ENCODE assay signal across 19 cellular contexts in the genomic region with DNA sequence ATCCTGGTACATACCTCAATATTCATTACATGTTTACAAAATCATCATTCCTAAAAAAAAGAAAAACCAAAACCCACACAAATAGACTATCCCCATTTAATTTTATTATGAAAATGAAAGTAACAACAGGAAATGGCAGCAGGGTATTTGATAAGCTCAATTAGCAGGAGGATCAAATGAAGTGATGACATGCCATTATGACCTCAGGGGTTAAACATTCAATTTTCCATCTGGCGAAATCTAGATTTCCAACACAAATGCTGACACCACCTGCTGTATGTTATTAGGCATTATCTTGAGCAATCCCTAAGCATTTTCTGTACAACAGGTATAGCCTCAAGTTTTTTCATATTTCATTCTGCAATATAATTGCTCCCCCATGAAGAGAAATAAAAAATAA. TPM values are rescaled to one million over a fixed set of nuclear protein-coding genes. Genes with fewer than 3 reads are reported as not detected.
DNase-seq lines count a peak whose midpoint lies in the region; ATAC-seq and TF ChIP-seq lines count a peak whose summit lies in the region.
"Had no signal": no experiment of that assay in that cellular context is flagged by ENCODE, and none has a peak within 500 bp of the region (broad histone marks: within the 10 kb centered on the region; RNA-seq: fewer than 3 reads in every experiment).

No MANE protein-coding gene starts in this region.

- no peak for DNase-seq in activated T-cell treated with anti-CD3 and anti-CD28 coated beads, Interleukin-2, amount 50 U/mL, for 4 hours
- DNase-seq in activated T-cell treated with anti-CD3 and anti-CD28 coated beads, Interleukin-2, amount 50 U/mL, for 1 hour = no peak
- no peak for DNase-seq in WTC11 (ENCODE audit: low spot score)
- peak in 1 of 9 donors; percentile 20 for DNase-seq in naive thymus-derived CD4-positive, alpha-beta T cell
- no peak for DNase-seq in tibial artery
- no peak for DNase-seq in smooth muscle cell (lab: John Stamatoyannopoulos, UW; ENCODE audit: unreplicated experiment)
- DNase-seq in SW480 (ENCODE audit: low spot score) = no peak
- DNase-seq: activated CD4-positive, alpha-beta T cell treated with anti-CD3 and anti-CD28 coated beads, Interleukin-2, amount 50 U/mL, for 1 hour; DMS79; HFFc6; left colon; NCI-H2081 treated with DMSO at 0.1 percent for 48 hours; posterior cingulate gyrus; T-helper 1 cell; testis had no signal

- H3K9me3 ChIP-seq in HUES6 (ENCODE audit: control insufficient read depth, insufficient read depth, low read depth, low read length) = no peaks in the 10 kb centered on the region
- no peaks in the 10 kb centered on the region for H3K9me3 ChIP-seq in naive thymus-derived CD4-positive, alpha-beta T cell (ENCODE audit: control insufficient read depth in 2 of 3, low read length in 3 of 3)
- H3K9me3 ChIP-seq in tibial artery = no peaks in the 10 kb centered on the region
- no peaks in the 10 kb centered on the region for H3K9me3 ChIP-seq in smooth muscle cell (replicated peaks; ENCODE audit: low read depth)
- H3K9me3 ChIP-seq: testis had no signal

- POLR2A ChIA-PET in WTC11 (lab: Charles Lee) = no interaction called here
- POLR2A ChIA-PET in naive thymus-derived CD4-positive, alpha-beta T cell (lab: Charles Lee) = interaction anchor here (0.7 to 2.3 kb wide), 6 partner anchors 12 to 53 kb away, joined by 3 to 8 read pairs (median 4); no protein-coding TSS in a partner anchor

- peak overlapping the region; percentile 85 for H3K27ac Mint-ChIP-seq in WTC11
- H3K27ac Mint-ChIP-seq in naive thymus-derived CD4-positive, alpha-beta T cell = peak overlapping the region in 7 of 9 donors; percentile 18 to 91 (median 56)
- H3K27ac Mint-ChIP-seq: activated T-helper 2 cell treated with anti-CD3 and anti-CD28 coated beads, Interferon-gamma antibody, Interleukin-2, Interleukin-4, amounts not matched to agents 10 μg/mL and 5 μg/mL and 100 μg/mL, durations not matched to agents 14 hours and 24 hours and 36 hours; HFFc6 had no signal

- intact Hi-C loops in naive thymus-derived CD4-positive, alpha-beta T cell (cut with micrococcal nuclease) = no loop called here
- intact Hi-C loops in tibial artery (cut with DNase I; ENCODE audit: low total_unique reads) = no loop called here

- H3K27me3 ChIP-seq in HUES6 (ENCODE audit: control insufficient read depth, insufficient read depth, low read length) (no peaks in the 10 kb centered on the region), tibial artery (no peaks in the 10 kb centered on the region), smooth muscle cell (ENCODE audit: low read depth) (no peaks in the 10 kb centered on the region)
- H3K27me3 ChIP-seq in naive thymus-derived CD4-positive, alpha-beta T cell (ENCODE audit: control insufficient read depth in 2 of 2, insufficient read depth in 2 of 2, low read length in 2 of 2) = no peaks in the 10 kb centered on the region
- H3K27me3 ChIP-seq: cardiac muscle cell, testis had no signal

- H3F3A ChIP-seq in smooth muscle cell (ENCODE audit: low read depth) = no peaks in the 10 kb centered on the region

- no peaks in the 10 kb centered on the region for H3K27me3 Mint-ChIP-seq in activated T-cell treated with anti-CD3 and anti-CD28 coated beads, Interleukin-2, amount 50 U/mL, for 4 hours (ENCODE audit: low read depth)
- H3K27me3 Mint-ChIP-seq in WTC11 (ENCODE audit: low read depth) = no peaks in the 10 kb centered on the region
- no peaks in the 10 kb centered on the region for H3K27me3 Mint-ChIP-seq in naive thymus-derived CD4-positive, alpha-beta T cell

- no peaks in the 10 kb centered on the region for H4K20me1 ChIP-seq in smooth muscle cell (ENCODE audit: low read depth)

- ATAC-seq in activated T-cell treated with anti-CD3 and anti-CD28 coated beads, Interleukin-2, amount 50 U/mL, for 4 hours = no peak
- ATAC-seq in WTC11 = no peak
- ATAC-seq in naive thymus-derived CD4-positive, alpha-beta T cell = no peak
- ATAC-seq: left colon had no signal

- H3K27ac ChIP-seq in HUES6 (ENCODE audit: low read depth, low read length) (0 out of 2 replicates have a peak overlapping the region, but pooled peaks have one; percentile 65), tibial artery (no peak overlapping the region), smooth muscle cell (ENCODE audit: low read depth) (no peak overlapping the region)
- H3K27ac ChIP-seq in naive thymus-derived CD4-positive, alpha-beta T cell (ENCODE audit: low read depth, low read length) = no peak overlapping the region
- H3K27ac ChIP-seq: cardiac muscle cell, epithelial cell of prostate, testis had no signal

- peaks cover 12% of the 10 kb centered on the region for H3K4me1 Mint-ChIP-seq in activated T-cell treated with anti-CD3 and anti-CD28 coated beads, Interleukin-2, amount 50 U/mL, for 4 hours (ENCODE audit: low read depth)
- H3K4me1 Mint-ChIP-seq in WTC11 = peaks cover 9% of the 10 kb centered on the region
- peaks cover 8 to 35% (median 15%) of the 10 kb centered on the region in 7 donors for H3K4me1 Mint-ChIP-seq in naive thymus-derived CD4-positive, alpha-beta T cell

- WGBS in smooth muscle cell (ENCODE audit: low lambda C conversion rate) = 96% methylated on average over 1 of the region's 1 CpG

- no peaks in the 10 kb centered on the region for H3K9me3 Mint-ChIP-seq in activated T-cell treated with anti-CD3 and anti-CD28 coated beads, Interleukin-2, amount 50 U/mL, for 4 hours
- H3K9me3 Mint-ChIP-seq in WTC11 = peaks cover 3% of the 10 kb centered on the region; the same call in 1 of the 2 replicates
- H3K9me3 Mint-ChIP-seq in naive thymus-derived CD4-positive, alpha-beta T cell = peaks cover 0 to 1% (median 0%) of the 10 kb centered on the region in 11 donors
- H3K9me3 Mint-ChIP-seq: activated T-helper 2 cell treated with anti-CD3 and anti-CD28 coated beads, Interferon-gamma antibody, Interleukin-2, Interleukin-4, amounts not matched to agents 10 μg/mL and 5 μg/mL and 100 μg/mL, durations not matched to agents 14 hours and 24 hours and 36 hours; HFFc6 had no signal

- no peaks in the 10 kb centered on the region for H3K79me2 ChIP-seq in smooth muscle cell (ENCODE audit: low read depth)

- H3K4me2 ChIP-seq in smooth muscle cell = no peak overlapping the region

- H3K36me3 ChIP-seq in HUES6 (ENCODE audit: control insufficient read depth, insufficient read depth, low read length) = peaks cover 6% of the 10 kb centered on the region; the same call in 1 of the 2 replicates
- H3K36me3 ChIP-seq in naive thymus-derived CD4-positive, alpha-beta T cell (ENCODE audit: control insufficient read depth in 2 of 3, insufficient read depth in 3 of 3, low read length in 3 of 3) = peaks cover 0 to 10% (median 0%) of the 10 kb centered on the region in 3 experiments
- H3K36me3 ChIP-seq in tibial artery = peaks cover 0 to 21% (median 11%) of the 10 kb centered on the region in 3 donors
- no peaks in the 10 kb centered on the region for H3K36me3 ChIP-seq in smooth muscle cell (ENCODE audit: low read depth)
- H3K36me3 ChIP-seq: cardiac muscle cell had no signal

- peak overlapping the region; percentile 21 for H3K4me3 Mint-ChIP-seq in activated T-cell treated with anti-CD3 and anti-CD28 coated beads, Interleukin-2, amount 50 U/mL, for 4 hours
- no peak overlapping the region for H3K4me3 Mint-ChIP-seq in WTC11
- H3K4me3 Mint-ChIP-seq in naive thymus-derived CD4-positive, alpha-beta T cell = peak overlapping the region in 9 of 10 donors; percentile 21 to 72 (median 64)
- H3K4me3 Mint-ChIP-seq: HFFc6 had no signal

- H2AFZ ChIP-seq in smooth muscle cell (ENCODE audit: low read depth) = no peak overlapping the region

- no peak overlapping the region for H3K9ac ChIP-seq in HUES6 (ENCODE audit: low read length)
- H3K9ac ChIP-seq in smooth muscle cell (ENCODE audit: low read depth) = no peak overlapping the region

- H3K4me1 ChIP-seq in HUES6 (ENCODE audit: control insufficient read depth, insufficient read depth, low read length) (peaks cover 7% of the 10 kb centered on the region), tibial artery (no peaks in the 10 kb centered on the region), smooth muscle cell (ENCODE audit: low read depth) (no peaks in the 10 kb centered on the region)
- H3K4me1 ChIP-seq in naive thymus-derived CD4-positive, alpha-beta T cell (ENCODE audit: control insufficient read depth in 2 of 2, insufficient read depth in 2 of 2, low read length in 2 of 2) = no peaks in the 10 kb centered on the region
- H3K4me1 ChIP-seq: testis had no signal

- TF ChIP-seq CTCF in WTC11 (IDR thresholded peaks at IDR 0.05) (no peak), tibial artery (IDR thresholded peaks at IDR 0.05) (no peak), smooth muscle cell (IDR thresholded peaks at IDR 0.05; ENCODE audit: borderline replicate concordance, insufficient read depth, poor library complexity, severe bottlenecking) (no peak)

- H3K4me3 ChIP-seq in HUES6 (ENCODE audit: low read depth, low read length) (no peak overlapping the region), tibial artery (no peak overlapping the region), smooth muscle cell (no peak overlapping the region)
- H3K4me3 ChIP-seq in naive thymus-derived CD4-positive, alpha-beta T cell (ENCODE audit: low read length) = no peak overlapping the region
- H3K4me3 ChIP-seq: cardiac muscle cell, testis had no signal

- H3K36me3 Mint-ChIP-seq in activated T-cell treated with anti-CD3 and anti-CD28 coated beads, Interleukin-2, amount 50 U/mL, for 4 hours (ENCODE audit: insufficient read depth) = peaks cover 26% of the 10 kb centered on the region
- H3K36me3 Mint-ChIP-seq in WTC11 = peaks cover 23% of the 10 kb centered on the region
- peaks cover 6 to 37% (median 32%) of the 10 kb centered on the region in 5 donors for H3K36me3 Mint-ChIP-seq in naive thymus-derived CD4-positive, alpha-beta T cell

- CTCF ChIA-PET in WTC11 (lab: Charles Lee) = interaction anchor here (0.7 kb wide), 1 partner anchor 124 kb away, joined by 3 read pairs; no protein-coding TSS in a partner anchor
- CTCF ChIA-PET in naive thymus-derived CD4-positive, alpha-beta T cell (lab: Charles Lee) = no interaction called here

TF ChIP-seq in WTC11, 78 proteins besides CTCF, POLR2A, EP300 and RAD21 (continues in another document):
- no peak for TF ChIP-seq ZNF263 (CRISPR knock-in tag; IDR thresholded peaks at IDR 0.05; ENCODE audit: low read depth)
- no peak for TF ChIP-seq HMGA2 (CRISPR knock-in tag; IDR thresholded peaks at IDR 0.05)
- TF ChIP-seq, protein P1, sequence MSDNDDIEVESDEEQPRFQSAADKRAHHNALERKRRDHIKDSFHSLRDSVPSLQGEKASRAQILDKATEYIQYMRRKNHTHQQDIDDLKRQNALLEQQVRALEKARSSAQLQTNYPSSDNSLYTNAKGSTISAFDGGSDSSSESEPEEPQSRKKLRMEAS (CRISPR knock-in tag; IDR thresholded peaks at IDR 0.05) = no peak
- no peak for TF ChIP-seq OVOL2 (CRISPR knock-in tag; IDR thresholded peaks at IDR 0.05; ENCODE audit: borderline replicate concordance)
- no peak for TF ChIP-seq CREM (CRISPR knock-in tag; IDR thresholded peaks at IDR 0.05)
- TF ChIP-seq ATF1 (CRISPR knock-in tag; IDR thresholded peaks at IDR 0.05) = no peak

RNA-seq across cellular contexts. Expression of a gene that starts 57.1 kb away (rescaled TPM):
- total RNA-seq in activated T-cell treated with anti-CD3 and anti-CD28 coated beads, Interleukin-2, amount 50 U/mL, for 4 hours = 10 to 100 TPM; 39.2 to 52.1 (median 44.4) TPM
- 24.5 to 29.1 TPM (median 27.2 TPM) in 3 replicates for total RNA-seq in WTC11 (2021)
- 10 to 100 TPM; 14.1 to 34.3 (median 24.5) TPM for total RNA-seq in naive thymus-derived CD4-positive, alpha-beta T cell
- 10 to 100 TPM; 20.3 to 28.6 TPM for polyA plus RNA-seq in naive thymus-derived CD4-positive, alpha-beta T cell
- total RNA-seq in smooth muscle cell = 13.1 and 16.2 TPM in 2 replicates
- 11.0 and 14.8 TPM in 2 replicates for polyA plus RNA-seq in smooth muscle cell
